In the genomic region with DNA sequence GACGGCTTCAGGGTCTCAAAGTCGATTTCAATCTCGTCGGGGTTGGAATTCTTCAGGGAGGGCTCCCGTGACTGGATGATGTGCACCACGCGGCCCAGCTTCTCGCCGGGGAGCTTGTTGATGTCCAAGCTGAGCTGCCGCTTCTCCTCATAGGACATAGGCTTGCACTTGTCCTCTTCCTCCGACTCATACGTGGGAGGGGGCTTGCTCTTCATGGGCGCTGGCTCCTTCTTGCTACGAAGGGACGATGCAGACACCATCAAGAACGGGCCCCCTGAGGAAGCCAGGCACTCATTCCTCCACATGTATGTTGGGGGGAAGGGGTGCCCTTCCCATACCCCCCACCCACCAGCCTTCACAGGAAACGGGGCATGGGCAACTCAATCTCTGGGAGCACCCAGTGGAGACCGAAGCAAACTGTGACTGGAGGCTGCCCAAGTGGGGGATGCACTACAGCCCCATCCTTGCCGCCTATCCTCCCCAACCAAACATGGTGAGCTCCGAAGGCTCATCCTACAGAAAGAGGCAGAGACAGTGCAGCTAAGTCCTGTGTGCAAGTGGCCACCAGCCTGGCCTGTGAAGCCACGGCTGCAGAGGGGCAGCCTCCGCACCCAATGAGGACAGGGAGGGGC, we compare ENCODE assay signal across 19 cellular contexts. TPM values are rescaled to one million over a fixed set of nuclear protein-coding genes. Genes with fewer than 3 reads are reported as not detected.
"Had no signal": no experiment of that assay in that cellular context is flagged by ENCODE, and none has a peak within 500 bp of the region (broad histone marks: within the 10 kb centered on the region; RNA-seq: fewer than 3 reads in every experiment).

No MANE protein-coding gene starts in this region.

- H3K4me1 Mint-ChIP-seq: activated CD8-positive, alpha-beta memory T cell treated with anti-CD3 and anti-CD28 coated beads, Interleukin-2, amount 10 ng/mL, durations not matched to agents 7 days and 5 days had no signal

- H3K27me3 ChIP-seq: ovary, spleen, thyroid gland had no signal

- H3K27ac ChIP-seq: epithelial cell of prostate, lower lobe of right lung, ovary, spleen, thyroid gland had no signal

- DNase-seq: activated B cell treated with CpG ODN at 0.5 μM for 24 hours; activated CD4-positive, alpha-beta memory T cell treated with anti-CD3 and anti-CD28 coated beads for 36 hours; activated CD4-positive, alpha-beta T cell treated with anti-CD3 and anti-CD28 coated beads for 4 hours; activated CD8-positive, alpha-beta memory T cell treated with anti-CD3 and anti-CD28 coated beads, Interleukin-2, amount 10 ng/mL, durations not matched to agents 7 days and 5 days; activated naive CD4-positive, alpha-beta T cell treated with anti-CD3 and anti-CD28 coated beads for 36 hours; effector memory CD4-positive, alpha-beta T cell; foreskin fibroblast; lower lobe of right lung; ovary; spleen; stimulated activated naive CD4-positive, alpha-beta T cell treated with Interleukin-2 at 50 U/mL for 16 hours; T-cell; thyroid gland had no signal

- H3K9me3 Mint-ChIP-seq: activated B cell treated with CpG ODN at 0.5 μM for 24 hours; activated CD4-positive, alpha-beta memory T cell treated with anti-CD3 and anti-CD28 coated beads for 36 hours; activated naive CD4-positive, alpha-beta T cell treated with anti-CD3 and anti-CD28 coated beads for 36 hours; activated T-helper 2 cell treated with anti-CD3 and anti-CD28 coated beads, Interferon-gamma antibody, Interleukin-2, Interleukin-4, amounts not matched to agents 10 μg/mL and 5 μg/mL and 100 μg/mL, durations not matched to agents 14 hours and 24 hours and 36 hours; dendritic cell treated with granulocyte-macrophage colony-stimulating factor and Interleukin-4, amounts not matched to agents 40 ng/mL and 50 ng/mL, for 4 days; T-cell had no signal

- H3K36me3 ChIP-seq: ovary had no signal

- H3K27ac Mint-ChIP-seq: activated B cell treated with CpG ODN at 0.5 μM for 24 hours; activated CD4-positive, alpha-beta memory T cell treated with anti-CD3 and anti-CD28 coated beads for 36 hours; activated CD8-positive, alpha-beta memory T cell treated with anti-CD3 and anti-CD28 coated beads, Interleukin-2, amount 10 ng/mL, durations not matched to agents 7 days and 5 days; activated naive CD4-positive, alpha-beta T cell treated with anti-CD3 and anti-CD28 coated beads for 36 hours; activated T-helper 2 cell treated with anti-CD3 and anti-CD28 coated beads, Interferon-gamma antibody, Interleukin-2, Interleukin-4, amounts not matched to agents 10 μg/mL and 5 μg/mL and 100 μg/mL, durations not matched to agents 14 hours and 24 hours and 36 hours; dendritic cell treated with granulocyte-macrophage colony-stimulating factor and Interleukin-4, amounts not matched to agents 40 ng/mL and 50 ng/mL, for 4 days; T-cell had no signal

- H3K9me3 ChIP-seq: lower lobe of right lung, ovary, spleen, thyroid gland had no signal

- H3K27me3 Mint-ChIP-seq: activated B cell treated with CpG ODN at 0.5 μM for 24 hours; activated CD4-positive, alpha-beta memory T cell treated with anti-CD3 and anti-CD28 coated beads for 36 hours; activated CD8-positive, alpha-beta memory T cell treated with anti-CD3 and anti-CD28 coated beads, Interleukin-2, amount 10 ng/mL, durations not matched to agents 7 days and 5 days; dendritic cell treated with granulocyte-macrophage colony-stimulating factor and Interleukin-4, amounts not matched to agents 40 ng/mL and 50 ng/mL, for 4 days; T-cell had no signal

- H3K4me3 Mint-ChIP-seq: activated B cell treated with CpG ODN at 0.5 μM for 24 hours; activated CD4-positive, alpha-beta memory T cell treated with anti-CD3 and anti-CD28 coated beads for 36 hours; activated CD8-positive, alpha-beta memory T cell treated with anti-CD3 and anti-CD28 coated beads, Interleukin-2, amount 10 ng/mL, durations not matched to agents 7 days and 5 days; activated naive CD4-positive, alpha-beta T cell treated with anti-CD3 and anti-CD28 coated beads for 36 hours; dendritic cell treated with granulocyte-macrophage colony-stimulating factor and Interleukin-4, amounts not matched to agents 40 ng/mL and 50 ng/mL, for 4 days; T-cell had no signal

- ATAC-seq: activated CD8-positive, alpha-beta memory T cell treated with anti-CD3 and anti-CD28 coated beads, Interleukin-2, amount 10 ng/mL, durations not matched to agents 7 days and 5 days; lower lobe of right lung; T-cell had no signal

- H3K4me3 ChIP-seq: lower lobe of right lung, ovary, spleen, thyroid gland had no signal

RNA-seq across cellular contexts. Expression of a gene that starts 23.2 kb away (rescaled TPM):
- total RNA-seq: activated B cell treated with CpG ODN at 0.5 μM for 24 hours; activated CD4-positive, alpha-beta memory T cell treated with anti-CD3 and anti-CD28 coated beads for 36 hours; activated naive CD4-positive, alpha-beta T cell treated with anti-CD3 and anti-CD28 coated beads for 36 hours; glomerular endothelial cell; pulmonary artery endothelial cell had no signal
- polyA plus RNA-seq: neural cell had no signal

RNA-seq across cellular contexts. Expression of a gene that starts 54.7 kb away (rescaled TPM):
- total RNA-seq: activated B cell treated with CpG ODN at 0.5 μM for 24 hours; activated CD4-positive, alpha-beta memory T cell treated with anti-CD3 and anti-CD28 coated beads for 36 hours; activated CD8-positive, alpha-beta memory T cell treated with anti-CD3 and anti-CD28 coated beads, Interleukin-2, amount 10 ng/mL, durations not matched to agents 7 days and 5 days; activated naive CD4-positive, alpha-beta T cell treated with anti-CD3 and anti-CD28 coated beads for 36 hours; activated T-helper 2 cell treated with anti-CD3 and anti-CD28 coated beads, Interferon-gamma antibody, Interleukin-2, Interleukin-4, amounts not matched to agents 10 μg/mL and 5 μg/mL and 100 μg/mL, durations not matched to agents 14 hours and 24 hours and 36 hours had no signal
